1 cellular context compared by ENCODE assay signal in the genomic region with DNA sequence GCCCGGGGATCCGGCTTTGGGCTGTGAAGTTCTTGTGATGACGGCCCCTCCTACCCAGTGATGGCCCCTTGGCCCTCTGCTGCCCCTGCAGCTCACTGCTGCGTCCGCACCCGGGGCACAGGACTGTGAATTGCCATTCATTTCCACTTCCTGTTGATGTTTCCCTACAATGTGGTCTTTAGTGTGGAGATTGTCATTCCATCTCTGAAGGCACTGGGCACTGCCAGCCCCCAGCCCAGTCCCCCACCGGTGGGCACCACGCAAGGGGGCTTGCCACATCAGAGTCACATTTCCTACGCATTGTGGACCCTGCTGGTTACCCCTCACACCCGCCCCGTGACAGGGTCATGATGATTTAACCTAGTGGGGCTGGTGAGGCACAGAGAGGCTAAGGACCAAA.
TF ChIP-seq lines count a peak whose summit lies in the region.

No MANE protein-coding gene starts in this region.

TF ChIP-seq in HepG2, 621 proteins besides CTCF, POLR2A, EP300 and RAD21:
- TF ChIP-seq ZNF451 (CRISPR knock-in tag; IDR thresholded peaks at IDR 0.05): no peak
- TF ChIP-seq, protein P1, sequence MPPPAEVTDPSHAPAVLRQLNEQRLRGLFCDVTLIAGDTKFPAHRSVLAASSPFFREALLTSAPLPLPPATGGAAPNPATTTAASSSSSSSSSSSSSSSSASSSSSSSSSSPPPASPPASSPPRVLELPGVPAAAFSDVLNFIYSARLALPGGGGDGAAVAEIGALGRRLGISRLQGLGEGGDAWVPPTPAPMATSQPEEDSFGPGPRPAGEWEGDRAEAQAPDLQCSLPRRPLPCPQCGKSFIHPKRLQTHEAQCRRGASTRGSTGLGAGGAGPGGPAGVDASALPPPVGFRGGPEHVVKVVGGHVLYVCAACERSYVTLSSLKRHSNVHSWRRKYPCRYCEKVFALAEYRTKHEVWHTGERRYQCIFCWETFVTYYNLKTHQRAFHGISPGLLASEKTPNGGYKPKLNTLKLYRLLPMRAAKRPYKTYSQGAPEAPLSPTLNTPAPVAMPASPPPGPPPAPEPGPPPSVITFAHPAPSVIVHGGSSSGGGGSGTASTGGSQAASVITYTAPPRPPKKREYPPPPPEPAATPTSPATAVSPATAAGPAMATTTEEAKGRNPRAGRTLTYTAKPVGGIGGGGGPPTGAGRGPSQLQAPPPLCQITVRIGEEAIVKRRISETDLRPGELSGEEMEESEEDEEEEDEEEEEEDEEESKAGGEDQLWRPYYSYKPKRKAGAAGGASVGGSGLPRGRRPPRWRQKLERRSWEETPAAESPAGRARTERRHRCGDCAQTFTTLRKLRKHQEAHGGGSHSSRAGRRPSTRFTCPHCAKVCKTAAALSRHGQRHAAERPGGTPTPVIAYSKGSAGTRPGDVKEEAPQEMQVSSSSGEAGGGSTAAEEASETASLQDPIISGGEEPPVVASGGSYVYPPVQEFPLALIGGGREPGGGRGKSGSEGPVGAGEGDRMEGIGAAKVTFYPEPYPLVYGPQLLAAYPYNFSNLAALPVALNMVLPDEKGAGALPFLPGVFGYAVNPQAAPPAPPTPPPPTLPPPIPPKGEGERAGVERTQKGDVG (CRISPR knock-in tag; IDR thresholded peaks at IDR 0.05; ENCODE audit: borderline replicate concordance): no peak
- no peak for TF ChIP-seq NR2C2 (CRISPR knock-in tag; IDR thresholded peaks at IDR 0.05; ENCODE audit: borderline replicate concordance)
- no peak for TF ChIP-seq NFE2L2 (IDR thresholded peaks at IDR 0.05; ENCODE audit: low read length)
- TF ChIP-seq, protein P2, sequence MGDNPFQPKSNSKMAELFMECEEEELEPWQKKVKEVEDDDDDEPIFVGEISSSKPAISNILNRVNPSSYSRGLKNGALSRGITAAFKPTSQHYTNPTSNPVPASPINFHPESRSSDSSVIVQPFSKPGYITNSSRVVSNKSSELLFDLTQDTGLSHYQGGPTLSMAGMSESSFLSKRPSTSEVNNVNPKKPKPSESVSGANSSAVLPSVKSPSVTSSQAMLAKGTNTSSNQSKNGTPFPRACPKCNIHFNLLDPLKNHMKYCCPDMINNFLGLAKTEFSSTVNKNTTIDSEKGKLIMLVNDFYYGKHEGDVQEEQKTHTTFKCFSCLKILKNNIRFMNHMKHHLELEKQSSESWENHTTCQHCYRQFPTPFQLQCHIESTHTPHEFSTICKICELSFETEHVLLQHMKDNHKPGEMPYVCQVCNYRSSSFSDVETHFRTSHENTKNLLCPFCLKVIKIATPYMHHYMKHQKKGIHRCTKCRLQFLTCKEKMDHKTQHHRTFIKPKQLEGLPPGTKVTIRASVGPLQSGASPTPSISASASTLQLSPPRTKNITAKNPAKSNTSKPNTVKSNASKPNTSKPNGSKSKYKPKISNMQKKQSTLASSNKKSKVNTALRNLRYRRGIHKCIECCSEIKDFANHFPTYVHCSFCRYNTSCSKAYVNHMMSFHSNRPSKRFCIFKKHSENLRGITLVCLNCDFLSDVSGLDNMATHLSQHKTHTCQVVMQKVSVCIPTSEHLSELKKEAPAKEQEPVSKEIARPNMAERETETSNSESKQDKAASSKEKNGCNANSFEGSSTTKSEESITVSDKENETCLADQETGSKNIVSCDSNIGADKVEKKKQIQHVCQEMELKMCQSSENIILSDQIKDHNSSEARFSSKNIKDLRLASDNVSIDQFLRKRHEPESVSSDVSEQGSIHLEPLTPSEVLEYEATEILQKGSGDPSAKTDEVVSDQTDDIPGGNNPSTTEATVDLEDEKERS (CRISPR knock-in tag; IDR thresholded peaks at IDR 0.05): no peak
